30 cellular contexts compared by ENCODE assay signal in genomic region chr3:104873331-104873730, GRCh38.
DNase-seq lines count a peak whose midpoint lies in the region; ATAC-seq, FAIRE-seq and TF ChIP-seq lines count a peak whose summit lies in the region.
"Had no signal": no experiment of that assay in that cellular context is flagged by ENCODE, and none has a peak within 500 bp of the region (broad histone marks: within the 10 kb centered on the region; RNA-seq: fewer than 3 reads in every experiment).

No MANE protein-coding gene starts in this region.

- no peak overlapping the region for H3K27ac Mint-ChIP-seq in MCF 10A (ENCODE audit: low read depth, unreplicated experiment)
- H3K27ac Mint-ChIP-seq: GM23338; immature natural killer cell; naive thymus-derived CD4-positive, alpha-beta T cell; stimulated activated naive B cell treated with anti-CD40 and anti-IgM and Interleukin-4, amounts not matched to agents 10 μg/mL and 1 μg/mL and 100 μg/mL, for 72 hours had no signal

- no peaks in the 10 kb centered on the region for H3K36me3 ChIP-seq in MG63
- H3K36me3 ChIP-seq: Peyer's patch, SJCRH30, vagina had no signal

- no peaks in the 10 kb centered on the region for H3K27me3 Mint-ChIP-seq in MCF 10A (ENCODE audit: insufficient read depth, unreplicated experiment)
- H3K27me3 Mint-ChIP-seq: naive thymus-derived CD4-positive, alpha-beta T cell; stimulated activated naive B cell treated with anti-CD40 and anti-IgM and Interleukin-4, amounts not matched to agents 10 μg/mL and 1 μg/mL and 100 μg/mL, for 72 hours had no signal

- TF ChIP-seq POLR2A in H54 (IDR thresholded peaks at IDR 0.05; ENCODE audit: low read depth, low read length) = no peak

- ATAC-seq in Right ventricle myocardium superior (ENCODE audit: poor library complexity) = no peak
- ATAC-seq: GM23338; left ventricle myocardium superior; naive thymus-derived CD4-positive, alpha-beta T cell; stimulated activated naive B cell treated with anti-CD40 and anti-IgM and Interleukin-4, amounts not matched to agents 10 μg/mL and 1 μg/mL and 100 μg/mL, for 72 hours had no signal

- H3K4me3 Mint-ChIP-seq in MCF 10A (ENCODE audit: unreplicated experiment) = no peak overlapping the region
- H3K4me3 Mint-ChIP-seq: GM23338; immature natural killer cell; naive thymus-derived CD4-positive, alpha-beta T cell; stimulated activated naive B cell treated with anti-CD40 and anti-IgM and Interleukin-4, amounts not matched to agents 10 μg/mL and 1 μg/mL and 100 μg/mL, for 72 hours had no signal

- H3K27me3 ChIP-seq in MG63 = no peaks in the 10 kb centered on the region
- H3K27me3 ChIP-seq: Peyer's patch, SJCRH30, vagina had no signal

- CTCF ChIA-PET in MCF 10A (lab: Yijun Ruan, JAX) = interaction anchor here (0.6 to 0.8 kb wide), 2 partner anchors 12 to 493 kb away, joined by 3 read pairs; partner anchors contain the start of gene ALCAM

- no peaks in the 10 kb centered on the region for H3K9me3 ChIP-seq in MG63
- H3K9me3 ChIP-seq: Peyer's patch, SJCRH30, vagina had no signal

- H3K4me1 Mint-ChIP-seq in MCF 10A (ENCODE audit: insufficient read depth, unreplicated experiment) = no peaks in the 10 kb centered on the region
- H3K4me1 Mint-ChIP-seq: GM23338; immature natural killer cell; naive thymus-derived CD4-positive, alpha-beta T cell; stimulated activated naive B cell treated with anti-CD40 and anti-IgM and Interleukin-4, amounts not matched to agents 10 μg/mL and 1 μg/mL and 100 μg/mL, for 72 hours had no signal

- H3K9me3 Mint-ChIP-seq in MCF 10A (ENCODE audit: unreplicated experiment) = no peaks in the 10 kb centered on the region

- POLR2A ChIA-PET in MCF 10A (lab: Yijun Ruan, JAX) = no interaction called here

- intact Hi-C loops in MCF 10A (cut with micrococcal nuclease) = no loop called here
- intact Hi-C loops in Right ventricle myocardium superior (cut with DNase I) = no loop called here

- no TSS peak for BruUV-seq in MCF 10A (replicated peaks; lab: Mats Ljungman, UMichigan)

- H3K4me3 ChIP-seq in MG63 (no peak overlapping the region), choroid plexus epithelial cell (ENCODE audit: low read depth, low read length) (no peak overlapping the region)
- H3K4me3 ChIP-seq: GM23338, Peyer's patch, SJCRH30, vagina had no signal

- no peaks in the 10 kb centered on the region for H3K36me3 Mint-ChIP-seq in MCF 10A (ENCODE audit: insufficient read depth, unreplicated experiment)
- H3K36me3 Mint-ChIP-seq: immature natural killer cell; naive thymus-derived CD4-positive, alpha-beta T cell; stimulated activated naive B cell treated with anti-CD40 and anti-IgM and Interleukin-4, amounts not matched to agents 10 μg/mL and 1 μg/mL and 100 μg/mL, for 72 hours had no signal

- FAIRE-seq in H54 (lab: Jason Lieb, UNC) = no peak

- TF ChIP-seq CTCF in choroid plexus epithelial cell (conservative IDR thresholded peaks at IDR 0.05; ENCODE audit: low read depth, low read length) (no peak), MCF 10A (IDR thresholded peaks at IDR 0.05; ENCODE audit: unreplicated experiment) (no peak)

- DNase-seq in EH (ENCODE audit: low read depth) (peak; percentile 84), MG63 (peak; percentile 31), choroid plexus epithelial cell (ENCODE audit: low read depth) (peak; percentile 23), pulmonary artery endothelial cell (ENCODE audit: low read depth, low spot score) (peak; percentile 13), MCF 10A (ENCODE audit: unreplicated experiment) (no peak), H54 (ENCODE audit: insufficient read length, low spot score) (no peak), Kasumi-1 (lab: John Stamatoyannopoulos, UW) (no peak), Right ventricle myocardium superior (no peak)
- DNase-seq: activated CD4-positive, alpha-beta T cell treated with anti-CD3 and anti-CD28 coated beads for 48 hours; activated naive CD4-positive, alpha-beta T cell treated with Interleukin-2 at 50 U/mL for 16 hours; activated T-cell treated with anti-CD3 and anti-CD28 coated beads, Interleukin-2, amount 50 U/mL, for 48 hours; AML-193; aorta; DMS53; effector CD8-positive, alpha-beta T cell; erythroblast; hippocampal formation; immature natural killer cell; left ventricle myocardium superior; naive thymus-derived CD4-positive, alpha-beta T cell; NCI-H1092; NCI-H187; NCI-H2171 treated with DMSO at 0.1 percent for 48 hours; NCI-H524 treated with DMSO at 0.1 percent for 48 hours; Peyer's patch; SJCRH30; stimulated activated CD4-positive, alpha-beta T cell treated with anti-CD3 and anti-CD28 coated beads, Interleukin-4, amount 100 ng/mL, for 24 hours; stimulated activated naive B cell treated with anti-CD40 and anti-IgM and Interleukin-4, amounts not matched to agents 10 μg/mL and 1 μg/mL and 100 μg/mL, for 72 hours had no signal

Comparison
In these comparisons a context has a peak if more than half of its experiments do, and no peak if none do; other contexts are left out.
1. DNase-seq: peak in EH (single experiment), MG63 (single experiment), choroid plexus epithelial cell (single experiment) and pulmonary artery endothelial cell (single experiment); none in MCF 10A (single experiment), H54 (single experiment), Kasumi-1 (0 of 2) and Right ventricle myocardium superior (single experiment).